ENCODE assay signal across 8 cellular contexts in genomic region chr1:224106568-224107281, GRCh38. TPM values are rescaled to one million over a fixed set of nuclear protein-coding genes. Genes with fewer than 3 reads are reported as not detected.
DNase-seq lines count a peak whose midpoint lies in the region; ATAC-seq and TF ChIP-seq lines count a peak whose summit lies in the region.

No MANE protein-coding gene starts in this region.

- no peak overlapping the region for H3K4me3 ChIP-seq in BLaER1 treated with 17β-estradiol and CSF1 and Interleukin-3, amounts not matched to agents 10 nM and 100 nM
- H3K4me3 ChIP-seq in adipocyte (ENCODE audit: low read length): peak overlapping the region; percentile 55

- H3K9ac ChIP-seq in BLaER1 treated with 17β-estradiol and CSF1 and Interleukin-3, amounts not matched to agents 10 nM and 100 nM: no peak overlapping the region
- H3K9ac ChIP-seq in adipocyte (ENCODE audit: low read length): no peak overlapping the region

- no peaks in the 10 kb centered on the region for H3K36me3 Mint-ChIP-seq in CD14-positive monocyte

- TF ChIP-seq CTCF in CD14-positive monocyte (IDR thresholded peaks at IDR 0.05): no peak

- H3K27me3 Mint-ChIP-seq in CD14-positive monocyte (ENCODE audit: low read depth in 3 of 3): peaks cover 2 to 9% (median 3%) of the 10 kb centered on the region in 3 donors

- H3K27me3 ChIP-seq in BLaER1 treated with 17β-estradiol and CSF1 and Interleukin-3, amounts not matched to agents 10 nM and 100 nM: no peaks in the 10 kb centered on the region
- peaks cover 8% of the 10 kb centered on the region for H3K27me3 ChIP-seq in adipocyte (replicated peaks; ENCODE audit: control insufficient read depth, insufficient read depth, low read length)

- DNase-seq in NCI-H2196 treated with DMSO at 0.1 percent for 48 hours (lab: John Stamatoyannopoulos, UW; ENCODE audit: unreplicated experiment): peak; percentile 69
- DNase-seq in adipocyte (ENCODE audit: low read depth): peak; percentile 50
- peak; percentile 54 for DNase-seq in left lobe of liver (ENCODE audit: low spot score)
- no peak for DNase-seq in CD14-positive monocyte (ENCODE audit: low spot score)

- ATAC-seq in GM18502 (IDR thresholded peaks at IDR 0.05; ENCODE audit: poor library complexity, unreplicated experiment) (peak; percentile 78), HG03108 (IDR thresholded peaks at IDR 0.05; ENCODE audit: unreplicated experiment) (peak; percentile 96), left lobe of liver (peak; percentile 98), HG03045 (IDR thresholded peaks at IDR 0.05; ENCODE audit: unreplicated experiment) (no peak)

- H3K4me1 Mint-ChIP-seq in CD14-positive monocyte: peaks cover 8% of the 10 kb centered on the region

- H3K27ac ChIP-seq in BLaER1 treated with 17β-estradiol and CSF1 and Interleukin-3, amounts not matched to agents 10 nM and 100 nM: no peak overlapping the region; a peak in 1 of 22 replicates

- intact Hi-C loops in CD14-positive monocyte (cut with micrococcal nuclease): no loop called here

- no peaks in the 10 kb centered on the region for H3K9me3 ChIP-seq in BLaER1 treated with 17β-estradiol and CSF1 and Interleukin-3, amounts not matched to agents 10 nM and 100 nM (replicated peaks in 1 of 11)
- no peaks in the 10 kb centered on the region for H3K9me3 ChIP-seq in adipocyte (ENCODE audit: control insufficient read depth, low read length)

- H3K27ac Mint-ChIP-seq in CD14-positive monocyte: no peak overlapping the region

- peaks cover 0 to 4% (median 2%) of the 10 kb centered on the region in 10 experiments; a peak in 7 of 20 replicates for H3K4me1 ChIP-seq in BLaER1 treated with 17β-estradiol and CSF1 and Interleukin-3, amounts not matched to agents 10 nM and 100 nM
- H3K4me1 ChIP-seq in adipocyte (ENCODE audit: control insufficient read depth, insufficient read depth, low read length): no peaks in the 10 kb centered on the region

- H3K36me3 ChIP-seq in BLaER1 treated with 17β-estradiol and CSF1 and Interleukin-3, amounts not matched to agents 10 nM and 100 nM: no peaks in the 10 kb centered on the region
- H3K36me3 ChIP-seq in adipocyte (ENCODE audit: control insufficient read depth, insufficient read depth, low read length, severe bottlenecking): no peaks in the 10 kb centered on the region

- peak overlapping the region in 1 of 2 donors; percentile 40 for H3K4me3 Mint-ChIP-seq in CD14-positive monocyte

- H3K9me3 Mint-ChIP-seq in CD14-positive monocyte: peaks cover 0 to 1% (median 0%) of the 10 kb centered on the region in 7 donors

- peak overlapping the region in 8 of 11 experiments; percentile 6 to 59 (median 41); a peak in 14 of 22 replicates for H3K4me2 ChIP-seq in BLaER1 treated with 17β-estradiol and CSF1 and Interleukin-3, amounts not matched to agents 10 nM and 100 nM

- H4K20me1 ChIP-seq in BLaER1 treated with 17β-estradiol and CSF1 and Interleukin-3, amounts not matched to agents 10 nM and 100 nM: no peaks in the 10 kb centered on the region

RNA-seq across cellular contexts. Expression of gene FBXO28, which starts 7.2 kb away (rescaled TPM):
- 13.7 TPM for total RNA-seq in left lobe of liver
- polyA plus RNA-seq in CD14-positive monocyte: 10 to 100 TPM; 12.9 to 15.8 TPM
